21 cellular contexts compared by ENCODE assay signal in the genomic region with DNA sequence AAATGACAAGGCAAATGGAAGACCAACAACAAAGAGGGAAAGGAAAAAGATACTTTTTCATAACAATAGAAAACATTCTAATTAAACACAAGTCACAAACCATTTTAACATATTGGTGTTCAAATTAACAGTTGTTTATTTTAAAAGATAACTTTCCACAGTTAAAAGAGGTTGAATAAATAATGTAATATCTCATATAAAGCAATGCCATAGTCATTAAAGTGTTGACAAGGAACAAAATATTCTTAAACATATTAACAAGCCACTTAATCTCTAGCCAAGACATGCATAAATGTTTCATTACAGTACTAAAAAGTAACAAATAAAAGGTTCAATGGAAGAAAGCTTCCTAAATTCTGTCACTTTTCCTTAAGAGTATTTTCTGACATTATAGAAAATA. TPM values are rescaled to one million over a fixed set of nuclear protein-coding genes. Genes with fewer than 3 reads are reported as not detected.
DNase-seq lines count a peak whose midpoint lies in the region; ATAC-seq and FAIRE-seq lines count a peak whose summit lies in the region.
"Had no signal": no experiment of that assay in that cellular context is flagged by ENCODE, and none has a peak within 500 bp of the region (broad histone marks: within the 10 kb centered on the region; RNA-seq: fewer than 3 reads in every experiment).

No MANE protein-coding gene starts in this region.

- no peak for ATAC-seq in stimulated activated naive CD8-positive, alpha-beta T cell treated with anti-CD3 and anti-CD28 coated beads, Interleukin-15, amount 100 ng/mL, for 72 hours
- ATAC-seq: HCT116 had no signal

- H3K4me1 ChIP-seq in iPS-18a (ENCODE audit: control insufficient read depth, low read depth, low read length), result peaks cover 48% of the 10 kb centered on the region
- peaks cover 3% of the 10 kb centered on the region for H3K4me1 ChIP-seq in CD8-positive, alpha-beta memory T cell (ENCODE audit: insufficient read depth, low read length)

- peaks cover 68% of the 10 kb centered on the region for H3K36me3 Mint-ChIP-seq in stimulated activated naive CD8-positive, alpha-beta T cell treated with anti-CD3 and anti-CD28 coated beads, Interleukin-15, Interleukin-2, amounts not matched to agents 100 ng/mL and 50 ng/mL, for 24 hours (ENCODE audit: low read depth)
- peaks cover 0 to 22% (median 8%) of the 10 kb centered on the region in 3 donors for H3K36me3 Mint-ChIP-seq in CD8-positive, alpha-beta memory T cell

- no peaks in the 10 kb centered on the region for H3K9me3 ChIP-seq in iPS-18a (ENCODE audit: control insufficient read depth, low read depth, low read length)
- H3K9me3 ChIP-seq in CD8-positive, alpha-beta memory T cell (ENCODE audit: low read length), result no peaks in the 10 kb centered on the region
- H3K9me3 ChIP-seq: MG63 had no signal

- no peaks in the 10 kb centered on the region for H3K27me3 Mint-ChIP-seq in stimulated activated naive CD8-positive, alpha-beta T cell treated with anti-CD3 and anti-CD28 coated beads, Interleukin-15, Interleukin-2, amounts not matched to agents 100 ng/mL and 50 ng/mL, for 24 hours
- no peaks in the 10 kb centered on the region for H3K27me3 Mint-ChIP-seq in stimulated activated naive CD8-positive, alpha-beta T cell treated with anti-CD3 and anti-CD28 coated beads, Interleukin-15, amount 100 ng/mL, for 72 hours
- H3K27me3 Mint-ChIP-seq in CD8-positive, alpha-beta memory T cell, result no peaks in the 10 kb centered on the region

- H3K4me1 Mint-ChIP-seq in stimulated activated naive CD8-positive, alpha-beta T cell treated with anti-CD3 and anti-CD28 coated beads, Interleukin-15, Interleukin-2, amounts not matched to agents 100 ng/mL and 50 ng/mL, for 24 hours (ENCODE audit: low read depth), result peaks cover 66% of the 10 kb centered on the region
- H3K4me1 Mint-ChIP-seq in stimulated activated naive CD8-positive, alpha-beta T cell treated with anti-CD3 and anti-CD28 coated beads, Interleukin-15, amount 100 ng/mL, for 72 hours, result peaks cover 30% of the 10 kb centered on the region
- peaks cover 35 to 75% (median 73%) of the 10 kb centered on the region in 3 donors for H3K4me1 Mint-ChIP-seq in CD8-positive, alpha-beta memory T cell

- no peaks in the 10 kb centered on the region for H3K27me3 ChIP-seq in iPS-18a (ENCODE audit: control insufficient read depth, insufficient read depth, low read length)
- no peaks in the 10 kb centered on the region for H3K27me3 ChIP-seq in CD8-positive, alpha-beta memory T cell (ENCODE audit: insufficient read depth, low read length, poor library complexity, severe bottlenecking)
- H3K27me3 ChIP-seq: MG63 had no signal

- peak overlapping the region; percentile 81 for H3K27ac ChIP-seq in iPS-18a (ENCODE audit: low read length)
- H3K27ac ChIP-seq in CD8-positive, alpha-beta memory T cell (ENCODE audit: low read depth, low read length), result no peak overlapping the region
- H3K27ac ChIP-seq: SK-N-MC had no signal

- peak overlapping the region; percentile 41 for H3K9ac ChIP-seq in iPS-18a (ENCODE audit: low read length)

- H3K9me3 Mint-ChIP-seq in stimulated activated naive CD8-positive, alpha-beta T cell treated with anti-CD3 and anti-CD28 coated beads, Interleukin-15, Interleukin-2, amounts not matched to agents 100 ng/mL and 50 ng/mL, for 24 hours, result no peaks in the 10 kb centered on the region
- peaks cover 0 to 2% of the 10 kb centered on the region in 2 donors for H3K9me3 Mint-ChIP-seq in stimulated activated naive CD8-positive, alpha-beta T cell treated with anti-CD3 and anti-CD28 coated beads, Interleukin-15, amount 100 ng/mL, for 72 hours
- no peaks in the 10 kb centered on the region for H3K9me3 Mint-ChIP-seq in CD8-positive, alpha-beta memory T cell

- H3K36me3 ChIP-seq in iPS-18a (ENCODE audit: control insufficient read depth, low read depth, low read length), result no peaks in the 10 kb centered on the region
- H3K36me3 ChIP-seq in CD8-positive, alpha-beta memory T cell (ENCODE audit: insufficient read depth, low read length), result no peaks in the 10 kb centered on the region

- no peak overlapping the region for H3K4me3 Mint-ChIP-seq in stimulated activated naive CD8-positive, alpha-beta T cell treated with anti-CD3 and anti-CD28 coated beads, Interleukin-15, Interleukin-2, amounts not matched to agents 100 ng/mL and 50 ng/mL, for 24 hours
- H3K4me3 Mint-ChIP-seq in stimulated activated naive CD8-positive, alpha-beta T cell treated with anti-CD3 and anti-CD28 coated beads, Interleukin-15, amount 100 ng/mL, for 72 hours, result no peak overlapping the region
- no peak overlapping the region for H3K4me3 Mint-ChIP-seq in CD8-positive, alpha-beta memory T cell

- POLR2A ChIA-PET in CD8-positive, alpha-beta memory T cell (lab: Charles Lee), result no interaction called here

- H3K4me3 ChIP-seq in iPS-18a (ENCODE audit: low read length), result no peak overlapping the region
- H3K4me3 ChIP-seq in CD8-positive, alpha-beta memory T cell (ENCODE audit: low read length), result no peak overlapping the region
- H3K4me3 ChIP-seq: MG63, SK-N-MC had no signal

- DNase-seq in stimulated activated naive CD8-positive, alpha-beta T cell treated with anti-CD3 and anti-CD28 coated beads, Interleukin-15, amount 100 ng/mL, for 72 hours, result no peak
- no peak for DNase-seq in CD8-positive, alpha-beta memory T cell
- DNase-seq in DMS53 (lab: John Stamatoyannopoulos, UW) (no peak), iPS-NIHi11 (ENCODE audit: low spot score) (no peak)
- DNase-seq: 8988T, GOT3, KBM-7, MG63, NCI-H1105 treated with DMSO at 0.1 percent for 48 hours, NCI-H146, NCI-H1930, NCI-H446, NCI-H524 treated with DMSO at 0.1 percent for 48 hours, NCI-H774, SIG-M5 had no signal

- peak; percentile 22 for FAIRE-seq in TTC549 (lab: Jason Lieb, UNC)
- FAIRE-seq: RCC 7860 had no signal

- CTCF ChIA-PET in CD8-positive, alpha-beta memory T cell (lab: Charles Lee), result no interaction called here

- H3K27ac Mint-ChIP-seq in stimulated activated naive CD8-positive, alpha-beta T cell treated with anti-CD3 and anti-CD28 coated beads, Interleukin-15, Interleukin-2, amounts not matched to agents 100 ng/mL and 50 ng/mL, for 24 hours, result peak overlapping the region; percentile 31
- no peak overlapping the region for H3K27ac Mint-ChIP-seq in stimulated activated naive CD8-positive, alpha-beta T cell treated with anti-CD3 and anti-CD28 coated beads, Interleukin-15, amount 100 ng/mL, for 72 hours
- no peak overlapping the region for H3K27ac Mint-ChIP-seq in CD8-positive, alpha-beta memory T cell

RNA-seq across cellular contexts. Expression of gene TMEM161B, which starts 12.6 kb away (rescaled TPM):
- total RNA-seq in CD8-positive, alpha-beta memory T cell, result 10 to 100 TPM; 20.5 to 23.6 TPM
- polyA plus RNA-seq in CD8-positive, alpha-beta memory T cell, result 9.8 TPM
